In the genomic region with DNA sequence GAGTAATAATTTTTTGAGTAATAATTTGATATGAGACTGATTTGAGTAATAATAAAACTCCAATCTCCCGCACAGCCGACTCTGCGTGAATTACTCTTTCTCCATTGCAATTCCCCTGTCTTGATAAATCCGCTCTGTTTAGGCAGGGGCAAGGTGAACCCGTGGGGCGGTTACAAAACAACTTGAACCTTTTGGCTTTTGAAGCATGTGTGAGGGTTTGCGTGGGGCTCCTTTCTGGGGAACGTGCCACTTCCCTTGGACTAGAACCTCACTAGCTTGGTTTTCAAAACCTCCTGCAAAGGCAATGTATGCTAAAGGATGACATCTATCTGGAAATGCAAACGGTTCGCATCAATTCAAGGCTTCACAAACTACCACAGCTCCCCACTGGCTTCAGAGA, we compare ENCODE assay signal across 8 cellular contexts. TPM values are rescaled to one million over a fixed set of nuclear protein-coding genes. Genes with fewer than 3 reads are reported as not detected.
DNase-seq lines count a peak whose midpoint lies in the region; ATAC-seq and TF ChIP-seq lines count a peak whose summit lies in the region.

No MANE protein-coding gene starts in this region.

- peaks cover 26% of the 10 kb centered on the region for H3K4me1 Mint-ChIP-seq in activated CD4-positive, alpha-beta T cell treated with anti-CD3 and anti-CD28 coated beads, Interleukin-2, amount 10 ng/mL, durations not matched to agents 7 days and 5 days
- H3K4me1 Mint-ChIP-seq in activated naive CD8-positive, alpha-beta T cell treated with anti-CD3 and anti-CD28 coated beads, Interleukin-2, amount 50 U/mL, for 24 hours = peaks cover 22% of the 10 kb centered on the region

- peaks cover 11% of the 10 kb centered on the region for H3K9me3 Mint-ChIP-seq in activated CD4-positive, alpha-beta T cell treated with anti-CD3 and anti-CD28 coated beads, Interleukin-2, amount 10 ng/mL, durations not matched to agents 7 days and 5 days
- H3K9me3 Mint-ChIP-seq in activated naive CD8-positive, alpha-beta T cell treated with anti-CD3 and anti-CD28 coated beads, Interleukin-2, amount 50 U/mL, for 24 hours = no peaks in the 10 kb centered on the region

- H3K27ac Mint-ChIP-seq in activated CD4-positive, alpha-beta T cell treated with anti-CD3 and anti-CD28 coated beads, Interleukin-2, amount 10 ng/mL, durations not matched to agents 7 days and 5 days = peak overlapping the region; percentile 93
- H3K27ac Mint-ChIP-seq in activated naive CD8-positive, alpha-beta T cell treated with anti-CD3 and anti-CD28 coated beads, Interleukin-2, amount 50 U/mL, for 24 hours = peak overlapping the region; percentile 96

- WGBS in liver = 37% methylated on average over 10 of the region's 10 CpGs

- POLR2A ChIA-PET in activated CD4-positive, alpha-beta T cell treated with anti-CD3 and anti-CD28 coated beads, Interleukin-2, amount 10 ng/mL, durations not matched to agents 7 days and 5 days (lab: Charles Lee) = interaction anchor here (0.6 to 1.3 kb wide), 2 partner anchors 43 to 145 kb away, joined by 4 to 6 read pairs; no protein-coding TSS in a partner anchor

- peak overlapping the region; percentile 67 to 83 for H3K9ac ChIP-seq in liver (ENCODE audit: low read depth in 1 of 2, low read length in 2 of 2)

- DNase-seq in activated CD4-positive, alpha-beta T cell treated with anti-CD3 and anti-CD28 coated beads, Interleukin-2, amount 10 ng/mL, durations not matched to agents 7 days and 5 days = no peak
- no peak for DNase-seq in activated CD4-positive, alpha-beta T cell treated with anti-CD3 and anti-CD28 coated beads for 4 hours
- no peak for DNase-seq in activated naive CD8-positive, alpha-beta T cell treated with anti-CD3 and anti-CD28 coated beads, Interleukin-2, amount 50 U/mL, for 24 hours

- H3K27me3 Mint-ChIP-seq in activated CD4-positive, alpha-beta T cell treated with anti-CD3 and anti-CD28 coated beads, Interleukin-2, amount 10 ng/mL, durations not matched to agents 7 days and 5 days = no peaks in the 10 kb centered on the region
- peaks cover 17% of the 10 kb centered on the region for H3K27me3 Mint-ChIP-seq in activated naive CD8-positive, alpha-beta T cell treated with anti-CD3 and anti-CD28 coated beads, Interleukin-2, amount 50 U/mL, for 24 hours

- TF ChIP-seq RAD21 in liver (IDR thresholded peaks at IDR 0.05) = no peak

- H3K4me3 ChIP-seq in liver (ENCODE audit: low read depth in 1 of 3, low read length in 3 of 3) = peak overlapping the region in 2 of 3 donors; percentile 75 to 76

- no peaks in the 10 kb centered on the region for H3K9me3 ChIP-seq in liver (ENCODE audit: control insufficient read depth in 4 of 4, low read length in 3 of 4)

- TF ChIP-seq CTCF in liver (IDR thresholded peaks at IDR 0.05; ENCODE audit: low read depth, low read length, missing input control) = no peak

- peak overlapping the region; percentile 84 for H3K4me3 Mint-ChIP-seq in activated CD4-positive, alpha-beta T cell treated with anti-CD3 and anti-CD28 coated beads, Interleukin-2, amount 10 ng/mL, durations not matched to agents 7 days and 5 days
- H3K4me3 Mint-ChIP-seq in activated naive CD8-positive, alpha-beta T cell treated with anti-CD3 and anti-CD28 coated beads, Interleukin-2, amount 50 U/mL, for 24 hours = peak overlapping the region; percentile 85

- H3K27ac ChIP-seq in liver (ENCODE audit: low read depth in 1 of 2, low read length in 2 of 2) = peak overlapping the region; percentile 86 to 96
- peak overlapping the region; percentile 98 for H3K27ac ChIP-seq in temporal lobe (ENCODE audit: low read depth, low read length)

- H3K36me3 Mint-ChIP-seq in activated CD4-positive, alpha-beta T cell treated with anti-CD3 and anti-CD28 coated beads, Interleukin-2, amount 10 ng/mL, durations not matched to agents 7 days and 5 days (ENCODE audit: low read depth) = peaks cover 7% of the 10 kb centered on the region
- H3K36me3 Mint-ChIP-seq in activated naive CD8-positive, alpha-beta T cell treated with anti-CD3 and anti-CD28 coated beads, Interleukin-2, amount 50 U/mL, for 24 hours (ENCODE audit: low read depth) = no peaks in the 10 kb centered on the region

- ATAC-seq in activated naive CD8-positive, alpha-beta T cell treated with anti-CD3 and anti-CD28 coated beads, Interleukin-2, amount 50 U/mL, for 24 hours = no peak
- ATAC-seq in HG03442 (IDR thresholded peaks at IDR 0.05; ENCODE audit: unreplicated experiment) = no peak
- no peak for ATAC-seq in HG03571 (IDR thresholded peaks at IDR 0.05; ENCODE audit: unreplicated experiment)
- no peak for ATAC-seq in GM21737 (IDR thresholded peaks at IDR 0.05; ENCODE audit: unreplicated experiment)

- H3K4me1 ChIP-seq in liver (ENCODE audit: control insufficient read depth in 4 of 4, insufficient read depth in 4 of 4, low read length in 3 of 4) = peaks cover 0 to 20% (median 16%) of the 10 kb centered on the region in 4 donors

- CTCF ChIA-PET in activated CD4-positive, alpha-beta T cell treated with anti-CD3 and anti-CD28 coated beads, Interleukin-2, amount 10 ng/mL, durations not matched to agents 7 days and 5 days (lab: Charles Lee) = interaction anchor here (1.3 to 2.3 kb wide), 4 partner anchors 10 to 224 kb away, joined by 3 to 5 read pairs (median 5); no protein-coding TSS in a partner anchor

- no peaks in the 10 kb centered on the region for H3K36me3 ChIP-seq in liver (ENCODE audit: control insufficient read depth in 4 of 4, insufficient read depth in 3 of 4, low read depth in 1 of 4, low read length in 3 of 4)

- H3K27me3 ChIP-seq in liver (ENCODE audit: control insufficient read depth in 4 of 4, insufficient read depth in 4 of 4, low read length in 3 of 4) = no peaks in the 10 kb centered on the region

TF ChIP-seq in liver, 16 proteins besides CTCF, POLR2A, EP300 and RAD21 (continues in another document):
- TF ChIP-seq, protein P1, sequence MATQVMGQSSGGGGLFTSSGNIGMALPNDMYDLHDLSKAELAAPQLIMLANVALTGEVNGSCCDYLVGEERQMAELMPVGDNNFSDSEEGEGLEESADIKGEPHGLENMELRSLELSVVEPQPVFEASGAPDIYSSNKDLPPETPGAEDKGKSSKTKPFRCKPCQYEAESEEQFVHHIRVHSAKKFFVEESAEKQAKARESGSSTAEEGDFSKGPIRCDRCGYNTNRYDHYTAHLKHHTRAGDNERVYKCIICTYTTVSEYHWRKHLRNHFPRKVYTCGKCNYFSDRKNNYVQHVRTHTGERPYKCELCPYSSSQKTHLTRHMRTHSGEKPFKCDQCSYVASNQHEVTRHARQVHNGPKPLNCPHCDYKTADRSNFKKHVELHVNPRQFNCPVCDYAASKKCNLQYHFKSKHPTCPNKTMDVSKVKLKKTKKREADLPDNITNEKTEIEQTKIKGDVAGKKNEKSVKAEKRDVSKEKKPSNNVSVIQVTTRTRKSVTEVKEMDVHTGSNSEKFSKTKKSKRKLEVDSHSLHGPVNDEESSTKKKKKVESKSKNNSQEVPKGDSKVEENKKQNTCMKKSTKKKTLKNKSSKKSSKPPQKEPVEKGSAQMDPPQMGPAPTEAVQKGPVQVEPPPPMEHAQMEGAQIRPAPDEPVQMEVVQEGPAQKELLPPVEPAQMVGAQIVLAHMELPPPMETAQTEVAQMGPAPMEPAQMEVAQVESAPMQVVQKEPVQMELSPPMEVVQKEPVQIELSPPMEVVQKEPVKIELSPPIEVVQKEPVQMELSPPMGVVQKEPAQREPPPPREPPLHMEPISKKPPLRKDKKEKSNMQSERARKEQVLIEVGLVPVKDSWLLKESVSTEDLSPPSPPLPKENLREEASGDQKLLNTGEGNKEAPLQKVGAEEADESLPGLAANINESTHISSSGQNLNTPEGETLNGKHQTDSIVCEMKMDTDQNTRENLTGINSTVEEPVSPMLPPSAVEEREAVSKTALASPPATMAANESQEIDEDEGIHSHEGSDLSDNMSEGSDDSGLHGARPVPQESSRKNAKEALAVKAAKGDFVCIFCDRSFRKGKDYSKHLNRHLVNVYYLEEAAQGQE (IDR thresholded peaks at IDR 0.05) = no peak
- TF ChIP-seq, protein P2, sequence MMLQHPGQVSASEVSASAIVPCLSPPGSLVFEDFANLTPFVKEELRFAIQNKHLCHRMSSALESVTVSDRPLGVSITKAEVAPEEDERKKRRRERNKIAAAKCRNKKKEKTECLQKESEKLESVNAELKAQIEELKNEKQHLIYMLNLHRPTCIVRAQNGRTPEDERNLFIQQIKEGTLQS (IDR thresholded peaks at IDR 0.05) = no peak
- TF ChIP-seq NR2F2 (IDR thresholded peaks at IDR 0.05) (no peak), SP1 (IDR thresholded peaks at IDR 0.05) (no peak), MAX (IDR thresholded peaks at IDR 0.05) (no peak), RXRA (IDR thresholded peaks at IDR 0.05) (no peak), FOXA2 (IDR thresholded peaks at IDR 0.05) (no peak), JUND (IDR thresholded peaks at IDR 0.05) (no peak), YY1 (IDR thresholded peaks at IDR 0.05) (no peak), GABPA (IDR thresholded peaks at IDR 0.05 in 1 of 2, conservative IDR thresholded peaks at IDR 0.05 in 1 of 2) (no peak), EGR1 (IDR thresholded peaks at IDR 0.05; ENCODE audit: low read depth in 2 of 2) (no peak), FOXA1 (IDR thresholded peaks at IDR 0.05) (no peak), TAF1 (conservative IDR thresholded peaks at IDR 0.05) (no peak)

RNA-seq across cellular contexts. Expression of gene CRPPA, which starts 1.5 kb away (rescaled TPM):
- total RNA-seq in activated CD4-positive, alpha-beta T cell treated with anti-CD3 and anti-CD28 coated beads, Interleukin-2, amount 10 ng/mL, durations not matched to agents 7 days and 5 days = under 1 TPM; 0.58 to 0.60 TPM
- total RNA-seq in liver = 1 to 10 TPM; 2.3 to 3.7 TPM
- 1 to 10 TPM in 1 of 2 donors, under 1 TPM in 1; 0.47 to 1.4 TPM for polyA plus RNA-seq in liver
- total RNA-seq in temporal lobe = 4.4 TPM

RNA-seq across cellular contexts. Expression of gene SOSTDC1, which starts 45.7 kb away (rescaled TPM):
- total RNA-seq in activated CD4-positive, alpha-beta T cell treated with anti-CD3 and anti-CD28 coated beads, Interleukin-2, amount 10 ng/mL, durations not matched to agents 7 days and 5 days = not detected
- total RNA-seq in liver = under 1 TPM in 1 of 2 donors, not detected in 1; 0.56 TPM
- polyA plus RNA-seq in liver = under 1 TPM; 0.05 to 0.08 TPM
- total RNA-seq in temporal lobe = 19.2 TPM

Comparison
In these comparisons a context has a peak if more than half of its experiments do, and no peak if none do; other contexts are left out.
1. RNA of gene SOSTDC1, which starts 45.7 kb away (total RNA-seq): 19.2 TPM in temporal lobe (single experiment); 0.56 TPM in liver and not detected in activated CD4-positive, alpha-beta T cell treated with anti-CD3 and anti-CD28 coated beads, Interleukin-2, amount 10 ng/mL, durations not matched to agents 7 days and 5 days; every median in the first group is over 10 times any median in the second.